In the genomic region with DNA sequence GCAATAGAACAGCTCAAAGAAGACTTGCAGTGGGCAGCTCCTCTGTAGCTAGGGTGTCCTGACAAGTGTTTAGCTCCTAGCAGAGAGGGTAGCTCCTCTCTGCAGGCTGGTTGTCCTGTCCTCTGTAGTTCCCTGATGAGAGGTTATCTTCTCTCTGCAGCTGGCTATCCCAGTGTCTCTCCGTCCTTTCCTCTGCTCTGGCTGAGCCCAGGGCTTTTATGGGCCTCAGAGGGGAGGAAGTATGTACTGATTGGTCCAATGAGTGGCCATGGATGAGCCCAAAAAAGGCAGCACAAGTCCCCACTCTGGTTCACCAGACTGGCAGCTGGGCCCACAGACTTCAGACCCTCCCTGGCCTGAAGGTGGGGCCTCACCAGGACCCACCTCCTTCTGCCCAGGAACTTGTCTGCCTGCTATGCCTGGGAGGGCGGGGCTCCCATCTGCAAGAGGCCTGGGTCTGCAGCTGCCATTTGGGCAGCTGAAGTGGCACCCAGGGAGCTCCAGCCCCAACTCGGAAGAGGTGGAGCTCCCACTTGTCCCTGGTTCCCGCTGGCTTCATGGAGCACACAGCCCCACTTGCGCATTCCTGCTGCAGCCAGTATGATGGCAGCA, we compare ENCODE assay signal across 29 cellular contexts.
"Had no signal": no experiment of that assay in that cellular context is flagged by ENCODE, and none has a peak within 500 bp of the region (broad histone marks: within the 10 kb centered on the region; RNA-seq: fewer than 3 reads in every experiment).

No MANE protein-coding gene starts in this region.

- H3K9me3 ChIP-seq: heart right ventricle, left lung, lower lobe of right lung, pancreas, psoas muscle, right lobe of liver, suprapubic skin, thoracic aorta, tibial artery, uterus had no signal

- H2AFZ ChIP-seq: hepatocyte had no signal

- H3K9me3 Mint-ChIP-seq: immature natural killer cell; natural killer cell; nephron progenitor cell; stimulated activated effector memory CD8-positive, alpha-beta T cell treated with anti-CD3 and anti-CD28 coated beads, Interleukin-12 subunit alpha, Interleukin-12 subunit beta, amount 100 ng/mL, for 72 hours; stimulated activated naive CD8-positive, alpha-beta T cell treated with anti-CD3 and anti-CD28 coated beads, Interleukin-15, Interleukin-2, amounts not matched to agents 100 ng/mL and 50 ng/mL, for 24 hours; type B pancreatic cell had no signal

- H3K36me3 Mint-ChIP-seq: immature natural killer cell; naive B cell; natural killer cell; stimulated activated effector memory CD8-positive, alpha-beta T cell treated with anti-CD3 and anti-CD28 coated beads, Interleukin-12 subunit alpha, Interleukin-12 subunit beta, amount 100 ng/mL, for 72 hours; type B pancreatic cell had no signal

- H3K27me3 ChIP-seq: pancreas, right lobe of liver, uterus had no signal

- H3K4me1 Mint-ChIP-seq: immature natural killer cell; naive B cell; natural killer cell; stimulated activated effector memory CD8-positive, alpha-beta T cell treated with anti-CD3 and anti-CD28 coated beads, Interleukin-12 subunit alpha, Interleukin-12 subunit beta, amount 100 ng/mL, for 72 hours had no signal

- H3K4me2 ChIP-seq: hepatocyte, smooth muscle cell had no signal

- FAIRE-seq: islet of Langerhans, kidney, pancreas had no signal

- H3K4me3 Mint-ChIP-seq: immature natural killer cell; naive B cell; natural killer cell; nephron progenitor cell; stimulated activated effector memory CD8-positive, alpha-beta T cell treated with anti-CD3 and anti-CD28 coated beads, Interleukin-12 subunit alpha, Interleukin-12 subunit beta, amount 100 ng/mL, for 72 hours; stimulated activated naive CD8-positive, alpha-beta T cell treated with anti-CD3 and anti-CD28 coated beads, Interleukin-15, Interleukin-2, amounts not matched to agents 100 ng/mL and 50 ng/mL, for 24 hours; type B pancreatic cell had no signal

- H3K4me3 ChIP-seq: heart right ventricle, hepatocyte, left lung, lower lobe of right lung, pancreas, psoas muscle, right lobe of liver, smooth muscle cell, suprapubic skin, thoracic aorta, tibial artery, uterus had no signal

- H3K27ac ChIP-seq: heart right ventricle, hepatocyte, left lung, lower lobe of right lung, pancreas, psoas muscle, right lobe of liver, suprapubic skin, thoracic aorta, tibial artery, uterus had no signal

- DNase-seq: heart right ventricle; immature natural killer cell; kidney; left colon; left lung; lower lobe of right lung; mammary epithelial cell; mesenchymal stem cell; naive B cell; natural killer cell; nephron progenitor cell; nucleus accumbens; posterior cingulate gyrus; psoas muscle; right lobe of liver; stimulated activated CD4-positive, alpha-beta T cell treated with anti-CD3 and anti-CD28 coated beads, Interleukin-1b, Interleukin-23, amount 100 ng/mL, for 48 hours; stimulated activated CD4-positive, alpha-beta T cell treated with anti-CD3 and anti-CD28 coated beads, Interleukin-2, amount 100 ng/mL, for 48 hours; stimulated activated naive CD4-positive, alpha-beta T cell; tibial artery; uterus had no signal

- ATAC-seq: heart right ventricle, left colon, left lung, lower lobe of right lung, natural killer cell, pancreas, psoas muscle had no signal

- H3K27me3 Mint-ChIP-seq: type B pancreatic cell had no signal

- H3K36me3 ChIP-seq: heart right ventricle, left lung, lower lobe of right lung, pancreas, right lobe of liver, suprapubic skin, thoracic aorta, tibial artery, uterus had no signal

- H3K4me1 ChIP-seq: heart right ventricle, left lung, lower lobe of right lung, pancreas, psoas muscle, right lobe of liver, suprapubic skin, tibial artery, uterus had no signal

- H3K79me2 ChIP-seq: hepatocyte had no signal

- H3K27ac Mint-ChIP-seq: immature natural killer cell; naive B cell; natural killer cell; nephron progenitor cell; stimulated activated effector memory CD8-positive, alpha-beta T cell treated with anti-CD3 and anti-CD28 coated beads, Interleukin-12 subunit alpha, Interleukin-12 subunit beta, amount 100 ng/mL, for 72 hours; stimulated activated naive CD8-positive, alpha-beta T cell treated with anti-CD3 and anti-CD28 coated beads, Interleukin-15, Interleukin-2, amounts not matched to agents 100 ng/mL and 50 ng/mL, for 24 hours; type B pancreatic cell had no signal
